In the genomic region with DNA sequence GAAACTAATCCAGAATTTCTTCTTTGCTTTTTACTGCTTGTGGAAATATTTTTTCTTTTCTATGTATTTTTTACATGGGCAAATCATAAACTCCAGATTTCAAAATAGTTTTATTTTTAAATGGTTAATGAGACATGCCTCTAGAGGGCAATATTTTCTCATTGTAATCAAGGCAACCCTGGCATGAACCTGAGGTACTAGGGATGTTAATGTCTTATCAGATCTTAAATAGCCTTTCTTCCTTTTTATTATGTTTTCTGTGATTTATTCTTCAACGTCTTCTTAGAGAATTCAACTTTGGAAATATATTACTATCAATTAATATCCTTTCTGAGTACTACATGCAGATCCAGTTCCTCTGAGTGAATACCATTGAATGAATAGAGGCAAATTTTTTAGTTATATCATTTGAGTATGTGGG, we compare ENCODE assay signal across 7 cellular contexts.
DNase-seq lines count a peak whose midpoint lies in the region; ATAC-seq and TF ChIP-seq lines count a peak whose summit lies in the region.

No MANE protein-coding gene starts in this region.

- no peaks in the 10 kb centered on the region for H3K9me3 ChIP-seq in tibial nerve

- no peaks in the 10 kb centered on the region for H3K27me3 ChIP-seq in tibial nerve

- H3K27ac ChIP-seq in tibial nerve = no peak overlapping the region

- H3K4me1 ChIP-seq in tibial nerve = peaks cover 0 to 17% (median 0%) of the 10 kb centered on the region in 4 donors

- 0% methylated on average over 1 of the region's 1 CpG for WGBS in tibial nerve, 2 donors

- no peaks in the 10 kb centered on the region for H3K36me3 ChIP-seq in tibial nerve

- peak; percentile 80 for DNase-seq in ELR (ENCODE audit: low read depth)
- peak; percentile 3 to 28 for DNase-seq in SW 1271 (lab: John Stamatoyannopoulos, UW)
- DNase-seq in glomerular visceral epithelial cell (ENCODE audit: extremely low spot score) = peak; percentile 42
- DNase-seq in tibial nerve (ENCODE audit: low spot score in 2 of 2) = no peak
- no peak for DNase-seq in mucosa of gallbladder (ENCODE audit: low spot score)

- no peak for TF ChIP-seq EP300 in tibial nerve (IDR thresholded peaks at IDR 0.05)

- no peak for TF ChIP-seq POLR2A in tibial nerve (IDR thresholded peaks at IDR 0.05)

- ATAC-seq in HG02885 (IDR thresholded peaks at IDR 0.05; ENCODE audit: poor library complexity, unreplicated experiment) = no peak

- H3K4me3 ChIP-seq in tibial nerve = no peak overlapping the region

- TF ChIP-seq CTCF in LNCAP (IDR thresholded peaks at IDR 0.05) (peak; percentile 61), tibial nerve (IDR thresholded peaks at IDR 0.05) (peak; percentile 28 to 55 (median 39))

Comparison
In these comparisons a context has a peak if more than half of its experiments do, and no peak if none do; other contexts are left out.
1. DNase-seq: peak in ELR (single experiment), SW 1271 (2 of 2) and glomerular visceral epithelial cell (single experiment); none in tibial nerve (0 of 2) and mucosa of gallbladder (single experiment).